16 cellular contexts compared by ENCODE assay signal in genomic region chr12:3755898-3756297, GRCh38.
"Had no signal": no experiment of that assay in that cellular context is flagged by ENCODE, and none has a peak within 500 bp of the region (broad histone marks: within the 10 kb centered on the region; RNA-seq: fewer than 3 reads in every experiment).

No MANE protein-coding gene starts in this region.

- H3K4me3 Mint-ChIP-seq: activated T-cell treated with anti-CD3 and anti-CD28 coated beads, Interleukin-2, amount 50 U/mL, for 4 hours; neural crest cell; stimulated activated naive B cell treated with anti-CD40 and anti-IgM and Interleukin-4, amounts not matched to agents 10 μg/mL and 1 μg/mL and 100 μg/mL, for 72 hours; WTC11 had no signal

- DNase-seq: activated CD4-positive, alpha-beta T cell treated with anti-CD3 and anti-CD28 coated beads for 48 hours; activated gamma-delta T cell treated with Interleukin-2 at 50 U/mL for 16 hours; activated T-cell treated with anti-CD3 and anti-CD28 coated beads, Interleukin-2, amount 50 U/mL, for 4 hours; aorta; colonic mucosa; effector CD4-positive, alpha-beta T cell; kidney; mesendoderm; ovary; small intestine; stimulated activated naive B cell treated with anti-CD40 and anti-IgM and Interleukin-4, amounts not matched to agents 10 μg/mL and 1 μg/mL and 100 μg/mL, for 72 hours; T-helper 1 cell; transverse colon had no signal

- H3K27ac ChIP-seq: gastroesophageal sphincter, ovary had no signal

- H3K36me3 Mint-ChIP-seq: WTC11 had no signal

- H3K27me3 Mint-ChIP-seq: stimulated activated naive B cell treated with anti-CD40 and anti-IgM and Interleukin-4, amounts not matched to agents 10 μg/mL and 1 μg/mL and 100 μg/mL, for 72 hours had no signal

- ATAC-seq: activated T-cell treated with anti-CD3 and anti-CD28 coated beads, Interleukin-2, amount 50 U/mL, for 4 hours; gastroesophageal sphincter; stimulated activated naive B cell treated with anti-CD40 and anti-IgM and Interleukin-4, amounts not matched to agents 10 μg/mL and 1 μg/mL and 100 μg/mL, for 72 hours; WTC11 had no signal

- H3K27ac Mint-ChIP-seq: stimulated activated naive B cell treated with anti-CD40 and anti-IgM and Interleukin-4, amounts not matched to agents 10 μg/mL and 1 μg/mL and 100 μg/mL, for 72 hours; WTC11 had no signal

- H3K9me3 Mint-ChIP-seq: activated T-cell treated with anti-CD3 and anti-CD28 coated beads, Interleukin-2, amount 50 U/mL, for 4 hours had no signal
